In genomic region chr14:63598821-63599220, GRCh38 we compare ENCODE assay signal across 19 cellular contexts. TPM values are rescaled to one million over a fixed set of nuclear protein-coding genes. Genes with fewer than 3 reads are reported as not detected.
DNase-seq lines count a peak whose midpoint lies in the region; ATAC-seq and TF ChIP-seq lines count a peak whose summit lies in the region.
"Had no signal": no experiment of that assay in that cellular context is flagged by ENCODE, and none has a peak within 500 bp of the region (broad histone marks: within the 10 kb centered on the region; RNA-seq: fewer than 3 reads in every experiment).

No MANE protein-coding gene starts in this region.

- peak overlapping the region; percentile 37 for H3K4me3 Mint-ChIP-seq in endothelial cell (ENCODE audit: unreplicated experiment)
- H3K4me3 Mint-ChIP-seq: CD8-positive, alpha-beta memory T cell; HFFc6 had no signal

- 81 to 84% methylated on average over 4 of the region's 4 CpGs for WGBS in testis, 2 donors

- H3K27me3 ChIP-seq in Panc1 (ENCODE audit: control insufficient read depth, insufficient read depth, low read length) (no peaks in the 10 kb centered on the region), layer of hippocampus (ENCODE audit: control insufficient read depth, insufficient read depth, low read length) (no peaks in the 10 kb centered on the region), testis (no peaks in the 10 kb centered on the region)

- H3K9me3 ChIP-seq in Panc1 (ENCODE audit: control insufficient read depth, insufficient read depth, low read depth, low read length) (peaks cover 3% of the 10 kb centered on the region; the same call in 1 of the 2 replicates), testis (no peaks in the 10 kb centered on the region)

- intact Hi-C loops in Panc1 (cut with micrococcal nuclease; ENCODE audit: unreplicated experiment) (no loop called here), testis (cut with DNase I; ENCODE audit: low total_unique reads) (no loop called here)

- CTCF ChIA-PET in Panc1 (lab: Charles Lee), result no interaction called here

- peaks cover 4% of the 10 kb centered on the region for H3K4me1 Mint-ChIP-seq in endothelial cell (ENCODE audit: unreplicated experiment)

- no peak overlapping the region for H3K27ac Mint-ChIP-seq in endothelial cell (ENCODE audit: unreplicated experiment)
- H3K27ac Mint-ChIP-seq: HFFc6 had no signal

- TF ChIP-seq CTCF in Panc1 (IDR thresholded peaks at IDR 0.05) (no peak), endothelial cell (IDR thresholded peaks at IDR 0.05; ENCODE audit: unreplicated experiment) (no peak), testis (IDR thresholded peaks at IDR 0.05) (no peak)

- TF ChIP-seq POLR2A in testis (IDR thresholded peaks at IDR 0.05), result no peak

- peaks cover 6% of the 10 kb centered on the region for H3K36me3 ChIP-seq in Panc1 (ENCODE audit: control insufficient read depth, insufficient read depth, low read length)
- H3K36me3 ChIP-seq in testis (ENCODE audit: low read depth, missing control alignments), result no peaks in the 10 kb centered on the region

- no peak for DNase-seq in Panc1 (ENCODE audit: low read depth, low spot score)
- DNase-seq in endothelial cell (ENCODE audit: low spot score), result no peak
- peak; percentile 25 for DNase-seq in testis
- no peak for DNase-seq in NCI-H524 treated with DMSO at 0.1 percent for 48 hours (lab: John Stamatoyannopoulos, UW)
- DNase-seq in SKM-1 (lab: John Stamatoyannopoulos, UW; ENCODE audit: unreplicated experiment), result no peak
- no peak for DNase-seq in NCI-H2081 (lab: John Stamatoyannopoulos, UW)
- DNase-seq: CD8-positive, alpha-beta memory T cell; DMS79 treated with DMSO at 0.1 percent for 48 hours; H7; HFFc6; KBM-7; MV-4-11; NCI-H1417; NCI-H1930; NCI-H345; NCI-H526; PC-3 had no signal

- peaks cover 50% of the 10 kb centered on the region for H3K36me3 Mint-ChIP-seq in endothelial cell (ENCODE audit: low read depth, unreplicated experiment)

- no peak overlapping the region for H3K27ac ChIP-seq in Panc1 (ENCODE audit: low read length)
- peak overlapping the region; percentile 22 for H3K27ac ChIP-seq in layer of hippocampus (ENCODE audit: low read depth, low read length)
- no peak overlapping the region for H3K27ac ChIP-seq in testis

- H3K4me1 ChIP-seq in Panc1 (ENCODE audit: control insufficient read depth, insufficient read depth, low read length) (no peaks in the 10 kb centered on the region), testis (no peaks in the 10 kb centered on the region)

- in situ Hi-C loops in Panc1 (cut with HindIII; ENCODE audit: low pct_unique_long_range_greater_than_20kb, low sequenced_read_pairs), result no loop called here

- BruUV-seq in Panc1 (replicated peaks; lab: Mats Ljungman, UMichigan), result TSS peak; percentile 23

- H3K4me3 ChIP-seq in Panc1 (ENCODE audit: low read depth in 2 of 2, low read length in 2 of 2), result no peak overlapping the region
- H3K4me3 ChIP-seq in testis, result no peak overlapping the region

- peaks cover 4% of the 10 kb centered on the region for H3K9me3 Mint-ChIP-seq in endothelial cell (ENCODE audit: unreplicated experiment)

- H3K27me3 Mint-ChIP-seq in endothelial cell (ENCODE audit: unreplicated experiment), result peaks cover 3% of the 10 kb centered on the region
- H3K27me3 Mint-ChIP-seq: CD8-positive, alpha-beta memory T cell had no signal

- no peak for ATAC-seq in Panc1
- ATAC-seq: HepG2, PC-3 had no signal

- POLR2A ChIA-PET in Panc1 (lab: Charles Lee), result interaction anchor here (0.6 kb wide), 1 partner anchor 132 kb away, joined by 5 read pairs; no protein-coding TSS in a partner anchor

RNA-seq across cellular contexts. Expression of gene WDR89, which starts 42.9 kb away (rescaled TPM):
- 13.0 TPM for total RNA-seq in Panc1 (2021; ENCODE audit: unreplicated experiment)
- polyA plus RNA-seq in Panc1 (2012; ENCODE audit: insufficient read length), result 4.5 TPM
- total RNA-seq in endothelial cell (ENCODE audit: unreplicated experiment), result 15.3 TPM
- 10 to 100 TPM in 1 of 2 donors, 1 to 10 TPM in 1; 8.5 to 10.8 TPM for total RNA-seq in testis
- 6.0 TPM for polyA plus RNA-seq in testis (ENCODE audit: insufficient read depth, low read depth, low replicate concordance)

RNA-seq across cellular contexts. Expression of gene PPP2R5E, which starts 55.6 kb away (rescaled TPM):
- 47.2 TPM for total RNA-seq in Panc1 (2021; ENCODE audit: unreplicated experiment)
- polyA plus RNA-seq in Panc1 (2012; ENCODE audit: insufficient read length), result 15.4 TPM
- 43.7 TPM for total RNA-seq in endothelial cell (ENCODE audit: unreplicated experiment)
- 10 to 100 TPM; 18.8 to 21.6 TPM for total RNA-seq in testis
- 33.6 TPM for polyA plus RNA-seq in testis (ENCODE audit: insufficient read depth, low read depth, low replicate concordance)
